8 cellular contexts compared by ENCODE assay signal in the genomic region with DNA sequence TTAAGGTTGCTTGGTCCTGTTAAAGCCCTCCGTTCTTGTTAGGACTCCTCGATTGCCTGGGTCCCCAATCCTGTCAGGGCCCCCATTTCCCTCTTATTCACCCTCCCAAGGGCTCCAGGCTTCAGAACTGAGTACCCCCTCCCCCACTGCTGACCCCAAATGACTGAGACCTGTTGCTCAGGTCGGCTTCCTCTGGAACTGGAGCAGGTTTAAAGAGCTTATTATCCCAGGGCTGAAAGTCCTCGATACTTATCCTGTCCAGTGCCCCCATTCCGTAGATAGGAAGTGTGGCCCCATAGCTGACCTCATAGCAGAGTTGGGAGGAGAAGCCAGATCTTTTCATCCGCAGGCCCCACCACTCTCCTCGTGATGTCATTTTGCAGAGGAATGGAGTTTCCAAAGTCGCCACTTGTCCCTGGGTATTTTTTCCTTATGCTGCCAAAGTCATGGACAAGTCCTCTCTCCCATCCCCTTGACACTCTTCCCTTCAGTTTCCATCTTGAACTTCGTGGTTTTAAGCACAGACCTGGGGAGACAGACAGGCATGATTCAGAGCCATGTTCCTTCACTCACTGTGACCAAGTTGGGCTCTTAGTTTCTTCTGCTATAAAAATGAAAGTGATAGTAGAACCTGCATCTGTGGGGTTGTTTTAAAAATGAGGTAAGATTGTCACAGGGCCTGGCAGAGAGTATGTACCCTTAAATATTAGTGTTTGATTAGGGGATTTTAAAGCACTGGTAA. TPM values are rescaled to one million over a fixed set of nuclear protein-coding genes. Genes with fewer than 3 reads are reported as not detected.
DNase-seq lines count a peak whose midpoint lies in the region; ATAC-seq and TF ChIP-seq lines count a peak whose summit lies in the region.

No MANE protein-coding gene starts in this region.

- TF ChIP-seq POLR2A in vagina (IDR thresholded peaks at IDR 0.05), result no peak

- no peaks in the 10 kb centered on the region for H3K27me3 Mint-ChIP-seq in T-cell
- H3K27me3 Mint-ChIP-seq in natural killer cell treated with Interleukin-12 subunit alpha and Interleukin-12 subunit beta and Interleukin-15 and Interleukin-18, amount 100 ng/mL, for 72 hours, result no peaks in the 10 kb centered on the region

- H3K36me3 Mint-ChIP-seq in T-cell, result peaks cover 12% of the 10 kb centered on the region
- no peaks in the 10 kb centered on the region for H3K36me3 Mint-ChIP-seq in natural killer cell treated with Interleukin-12 subunit alpha and Interleukin-12 subunit beta and Interleukin-15 and Interleukin-18, amount 100 ng/mL, for 72 hours

- no peaks in the 10 kb centered on the region for H3K9me3 Mint-ChIP-seq in T-cell
- no peaks in the 10 kb centered on the region for H3K9me3 Mint-ChIP-seq in natural killer cell treated with Interleukin-12 subunit alpha and Interleukin-12 subunit beta and Interleukin-15 and Interleukin-18, amount 100 ng/mL, for 72 hours

- no peaks in the 10 kb centered on the region for H3K9me3 ChIP-seq in vagina

- peaks cover 12 to 31% (median 19%) of the 10 kb centered on the region in 3 donors for H3K4me1 Mint-ChIP-seq in T-cell
- peaks cover 14 to 20% of the 10 kb centered on the region in 2 donors for H3K4me1 Mint-ChIP-seq in natural killer cell treated with Interleukin-12 subunit alpha and Interleukin-12 subunit beta and Interleukin-15 and Interleukin-18, amount 100 ng/mL, for 72 hours (ENCODE audit: low read depth in 2 of 2)

- peak overlapping the region; percentile 93 for H3K27ac ChIP-seq in vagina

- DNase-seq in T-cell, result peak in 11 of 34 experiments; percentile 2 to 27 (median 6)
- DNase-seq in effector CD4-positive, alpha-beta T cell, result peak; percentile 16
- DNase-seq in natural killer cell treated with Interleukin-12 subunit alpha and Interleukin-12 subunit beta and Interleukin-15 and Interleukin-18, amount 100 ng/mL, for 72 hours (ENCODE audit: low spot score), result peak; percentile 58
- DNase-seq in vagina (ENCODE audit: extremely low spot score in 2 of 2), result no peak
- DNase-seq in D341Med (ENCODE audit: low spot score), result no peak

- H3K4me3 Mint-ChIP-seq in T-cell, result peak overlapping the region; percentile 86 to 98 (median 90)
- peak overlapping the region; percentile 94 for H3K4me3 Mint-ChIP-seq in natural killer cell treated with Interleukin-12 subunit alpha and Interleukin-12 subunit beta and Interleukin-15 and Interleukin-18, amount 100 ng/mL, for 72 hours

- no peaks in the 10 kb centered on the region for H3K27me3 ChIP-seq in vagina

- intact Hi-C loops in vagina (cut with DNase I), result no loop called here

- H3K27ac Mint-ChIP-seq in T-cell, result peak overlapping the region; percentile 93
- H3K27ac Mint-ChIP-seq in natural killer cell treated with Interleukin-12 subunit alpha and Interleukin-12 subunit beta and Interleukin-15 and Interleukin-18, amount 100 ng/mL, for 72 hours, result peak overlapping the region; percentile 92 to 97

- H3K36me3 ChIP-seq in vagina, result peaks cover 0 to 7% of the 10 kb centered on the region in 2 donors

- peaks cover 20% of the 10 kb centered on the region for H3K4me1 ChIP-seq in vagina

- POLR2A ChIA-PET in T-cell (lab: Charles Lee), result no interaction called here

- no peak for TF ChIP-seq CTCF in vagina (IDR thresholded peaks at IDR 0.05)

- H3K4me3 ChIP-seq in vagina, result peak overlapping the region; percentile 82 to 95

- CTCF ChIA-PET in T-cell (lab: Charles Lee), result interaction anchor here in 1 of 2 donors (0.5 to 1.5 kb wide), 4 partner anchors 31 to 248 kb away, joined by 3 to 8 read pairs (median 4); a partner anchor contains a TSS

- ATAC-seq in GM18502 (IDR thresholded peaks at IDR 0.05; ENCODE audit: poor library complexity, unreplicated experiment), result peak; percentile 43
- peak; percentile 51 for ATAC-seq in HG02884 (IDR thresholded peaks at IDR 0.05; ENCODE audit: unreplicated experiment)
- ATAC-seq in T-cell (replicated peaks in 1 of 4), result peak; percentile 46 to 62 (median 52)
- peak; percentile 79 to 85 for ATAC-seq in natural killer cell treated with Interleukin-12 subunit alpha and Interleukin-12 subunit beta and Interleukin-15 and Interleukin-18, amount 100 ng/mL, for 72 hours
- no peak for ATAC-seq in GM19397 (IDR thresholded peaks at IDR 0.05; ENCODE audit: unreplicated experiment)

RNA-seq across cellular contexts. Expression of a gene that starts 1.2 kb away (rescaled TPM):
- total RNA-seq in T-cell, result 10 to 100 TPM in 4 of 5 donors, 1 to 10 TPM in 1; 9.8 to 20.9 (median 13.9) TPM
- 10 to 100 TPM in 1 of 2 donors, 1 to 10 TPM in 1; 8.5 to 11.4 TPM for total RNA-seq in natural killer cell treated with Interleukin-12 subunit alpha and Interleukin-12 subunit beta and Interleukin-15 and Interleukin-18, amount 100 ng/mL, for 72 hours
- 15.5 TPM for total RNA-seq in vagina

RNA-seq across cellular contexts. Expression of a gene that starts 32.7 kb away (rescaled TPM):
- total RNA-seq in T-cell, result not detected
- not detected for total RNA-seq in natural killer cell treated with Interleukin-12 subunit alpha and Interleukin-12 subunit beta and Interleukin-15 and Interleukin-18, amount 100 ng/mL, for 72 hours
- under 0.01 TPM for total RNA-seq in vagina

RNA-seq across cellular contexts. Expression of a gene that starts 39.7 kb away (rescaled TPM):
- total RNA-seq in T-cell (10 to 100 TPM in 4 of 5 donors, 1 to 10 TPM in 1; 7.9 to 24.6 (median 19.3) TPM), vagina (14.5 TPM)
- total RNA-seq in natural killer cell treated with Interleukin-12 subunit alpha and Interleukin-12 subunit beta and Interleukin-15 and Interleukin-18, amount 100 ng/mL, for 72 hours, result 10 to 100 TPM; 13.7 to 28.6 TPM

RNA-seq across cellular contexts. Expression of a gene that starts 43.8 kb away (rescaled TPM):
- total RNA-seq in T-cell (10 to 100 TPM in 3 of 5 donors, 1 to 10 TPM in 2; 8.7 to 19.7 (median 16.8) TPM), vagina (29.2 TPM)
- total RNA-seq in natural killer cell treated with Interleukin-12 subunit alpha and Interleukin-12 subunit beta and Interleukin-15 and Interleukin-18, amount 100 ng/mL, for 72 hours, result 10 to 100 TPM; 36.1 to 79.3 TPM

Comparison
In these comparisons a context has a peak if more than half of its experiments do, and no peak if none do; other contexts are left out.
1. DNase-seq: peak in effector CD4-positive, alpha-beta T cell (single experiment) and natural killer cell treated with Interleukin-12 subunit alpha and Interleukin-12 subunit beta and Interleukin-15 and Interleukin-18, amount 100 ng/mL, for 72 hours (single experiment); none in vagina (0 of 2) and D341Med (single experiment).